8 cellular contexts compared by ENCODE assay signal in the genomic region with DNA sequence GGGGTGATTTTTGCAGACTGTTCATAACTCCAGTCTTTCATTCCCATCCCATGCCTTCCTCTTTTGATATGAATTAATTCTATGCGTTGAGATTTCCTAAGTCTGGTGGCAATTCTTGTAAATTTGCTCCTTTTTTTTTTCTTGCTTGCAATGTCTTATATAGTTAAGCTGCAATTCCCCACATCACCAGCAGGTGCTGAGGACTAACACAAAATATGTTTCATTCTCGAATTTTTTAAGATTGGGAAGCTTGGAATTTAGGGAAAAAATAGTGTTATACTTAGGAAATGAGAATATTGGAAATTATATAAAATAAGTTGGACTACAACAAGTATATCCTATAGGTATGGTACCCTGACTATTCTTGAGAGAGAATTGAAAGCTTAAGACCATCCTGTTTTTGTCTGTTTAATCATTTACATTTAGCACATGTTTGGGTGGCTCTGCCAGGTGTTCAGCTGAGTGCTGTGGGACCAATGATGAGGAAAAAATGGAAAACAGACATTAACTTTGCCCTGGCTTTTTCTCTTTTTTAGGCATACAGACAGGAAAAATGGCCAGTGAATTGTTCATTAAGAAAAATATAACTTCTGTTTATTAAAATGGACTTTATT. TPM values are rescaled to one million over a fixed set of nuclear protein-coding genes. Genes with fewer than 3 reads are reported as not detected.
A peak's percentile ranks its signal among the peaks of the same experiment; 100 is the strongest.
DNase-seq lines count a peak whose midpoint lies in the region; ATAC-seq and TF ChIP-seq lines count a peak whose summit lies in the region.

No MANE protein-coding gene starts in this region.

- H3K27me3 ChIP-seq in mesendoderm (ENCODE audit: insufficient read depth, low read length, poor library complexity): no peaks in the 10 kb centered on the region

- H3K79me2 ChIP-seq in mesendoderm (ENCODE audit: control insufficient read depth, insufficient read depth, low read length): no peaks in the 10 kb centered on the region

- no peak overlapping the region for H4K8ac ChIP-seq in mesendoderm (ENCODE audit: low read depth, low read length)

- no peaks in the 10 kb centered on the region for H3K4me1 Mint-ChIP-seq in Calu3 (ENCODE audit: low read depth, unreplicated experiment)
- no peaks in the 10 kb centered on the region for H3K4me1 Mint-ChIP-seq in activated T-helper 17 cell treated with anti-CD3 and anti-CD28 coated beads, Interleukin-2, amount 50 U/mL, for 72 hours
- no peaks in the 10 kb centered on the region for H3K4me1 Mint-ChIP-seq in stimulated activated naive B cell treated with anti-CD40 and anti-IgM and Interleukin-4, amounts not matched to agents 10 μg/mL and 1 μg/mL and 100 μg/mL, for 72 hours

- no peak overlapping the region for H2BK5ac ChIP-seq in mesendoderm (ENCODE audit: low read length)

- no peak overlapping the region for H2AK5ac ChIP-seq in mesendoderm (ENCODE audit: low read length)

- no peak overlapping the region for H2BK120ac ChIP-seq in mesendoderm (ENCODE audit: low read depth, low read length)

- H3K27ac Mint-ChIP-seq in Calu3 (ENCODE audit: unreplicated experiment): no peak overlapping the region
- no peak overlapping the region for H3K27ac Mint-ChIP-seq in activated T-helper 17 cell treated with anti-CD3 and anti-CD28 coated beads, Interleukin-2, amount 50 U/mL, for 72 hours
- H3K27ac Mint-ChIP-seq in stimulated activated naive B cell treated with anti-CD40 and anti-IgM and Interleukin-4, amounts not matched to agents 10 μg/mL and 1 μg/mL and 100 μg/mL, for 72 hours: no peak overlapping the region

- no peak overlapping the region for H4K5ac ChIP-seq in mesendoderm (ENCODE audit: low read length)

- no peaks in the 10 kb centered on the region for H3K36me3 Mint-ChIP-seq in Calu3 (ENCODE audit: insufficient read depth, unreplicated experiment)
- no peaks in the 10 kb centered on the region for H3K36me3 Mint-ChIP-seq in activated T-helper 17 cell treated with anti-CD3 and anti-CD28 coated beads, Interleukin-2, amount 50 U/mL, for 72 hours (ENCODE audit: low read depth)
- H3K36me3 Mint-ChIP-seq in stimulated activated naive B cell treated with anti-CD40 and anti-IgM and Interleukin-4, amounts not matched to agents 10 μg/mL and 1 μg/mL and 100 μg/mL, for 72 hours: no peaks in the 10 kb centered on the region

- H3K4me3 ChIP-seq in mesendoderm (ENCODE audit: low read length): no peak overlapping the region

- WGBS in mesendoderm (ENCODE audit: extremely low coverage, insufficient coverage, low lambda C conversion rate): no CpG with 5 or more reads among the region's 2 CpGs

- H3K9ac ChIP-seq in mesendoderm (ENCODE audit: low read length): no peak overlapping the region

- no peak overlapping the region for H3K23ac ChIP-seq in mesendoderm (ENCODE audit: low read length)

- BruUV-seq in Calu3 (replicated peaks; lab: Mats Ljungman, UMichigan): no TSS peak

- H3K36me3 ChIP-seq in mesendoderm (ENCODE audit: control insufficient read depth, insufficient read depth, low read length): no peaks in the 10 kb centered on the region

- no peaks in the 10 kb centered on the region for H3K4me1 ChIP-seq in mesendoderm (ENCODE audit: control insufficient read depth, low read depth, low read length)

- no peak overlapping the region for H3K27ac ChIP-seq in mesendoderm (ENCODE audit: low read depth, low read length)

- TF ChIP-seq CTCF in Calu3 (IDR thresholded peaks at IDR 0.05; ENCODE audit: unreplicated experiment): peak; percentile 33

- no peak for ATAC-seq in GM21381 (IDR thresholded peaks at IDR 0.05; ENCODE audit: unreplicated experiment)
- no peak for ATAC-seq in activated T-helper 17 cell treated with anti-CD3 and anti-CD28 coated beads, Interleukin-2, amount 50 U/mL, for 72 hours (replicated peaks)
- no peak for ATAC-seq in stimulated activated naive B cell treated with anti-CD40 and anti-IgM and Interleukin-4, amounts not matched to agents 10 μg/mL and 1 μg/mL and 100 μg/mL, for 72 hours (replicated peaks)

- H3K9me3 Mint-ChIP-seq in Calu3 (ENCODE audit: low read depth, unreplicated experiment): no peaks in the 10 kb centered on the region
- no peaks in the 10 kb centered on the region for H3K9me3 Mint-ChIP-seq in activated T-helper 17 cell treated with anti-CD3 and anti-CD28 coated beads, Interleukin-2, amount 50 U/mL, for 72 hours
- no peaks in the 10 kb centered on the region for H3K9me3 Mint-ChIP-seq in stimulated activated naive B cell treated with anti-CD40 and anti-IgM and Interleukin-4, amounts not matched to agents 10 μg/mL and 1 μg/mL and 100 μg/mL, for 72 hours

- H2BK15ac ChIP-seq in mesendoderm (replicated peaks; ENCODE audit: low read depth): no peak overlapping the region

- peak; percentile 8 for DNase-seq in Calu3
- DNase-seq in H4 (ENCODE audit: low spot score): peak; percentile 3
- peak; percentile 0 to 4 for DNase-seq in activated CD4-positive, alpha-beta T cell treated with anti-CD3 and anti-CD28 coated beads, Interleukin-2, amount 50 U/mL, for 48 hours
- DNase-seq in mesendoderm: peak; percentile 11
- DNase-seq in stimulated activated naive B cell treated with anti-CD40 and anti-IgM and Interleukin-4, amounts not matched to agents 10 μg/mL and 1 μg/mL and 100 μg/mL, for 72 hours: no peak
- DNase-seq in cortex of kidney (lab: John Stamatoyannopoulos, UW): no peak

- no peak overlapping the region for H3K56ac ChIP-seq in mesendoderm (ENCODE audit: low read length)

- CTCF ChIA-PET in Calu3 (lab: Charles Lee): interaction anchor here (0.6 to 0.7 kb wide), 3 partner anchors 484 to 1082 kb away, joined by 3 to 4 read pairs (median 3); no protein-coding TSS in a partner anchor

- intact Hi-C loops in Calu3 (cut with micrococcal nuclease; ENCODE audit: unreplicated experiment): loop anchor here (5.0 kb wide), 1 partner anchor 757 kb away; no protein-coding TSS in a partner anchor

- H3K18ac ChIP-seq in mesendoderm (ENCODE audit: low read length): no peak overlapping the region

- H3K4me2 ChIP-seq in mesendoderm (ENCODE audit: low read length): no peak overlapping the region

- no peaks in the 10 kb centered on the region for H3K27me3 Mint-ChIP-seq in Calu3 (ENCODE audit: unreplicated experiment)
- no peaks in the 10 kb centered on the region for H3K27me3 Mint-ChIP-seq in activated T-helper 17 cell treated with anti-CD3 and anti-CD28 coated beads, Interleukin-2, amount 50 U/mL, for 72 hours
- no peaks in the 10 kb centered on the region for H3K27me3 Mint-ChIP-seq in stimulated activated naive B cell treated with anti-CD40 and anti-IgM and Interleukin-4, amounts not matched to agents 10 μg/mL and 1 μg/mL and 100 μg/mL, for 72 hours

- no peaks in the 10 kb centered on the region for H3K79me1 ChIP-seq in mesendoderm (ENCODE audit: low read length)

- H3K4me3 Mint-ChIP-seq in Calu3 (ENCODE audit: low read depth, unreplicated experiment): no peak overlapping the region
- no peak overlapping the region for H3K4me3 Mint-ChIP-seq in activated T-helper 17 cell treated with anti-CD3 and anti-CD28 coated beads, Interleukin-2, amount 50 U/mL, for 72 hours
- no peak overlapping the region for H3K4me3 Mint-ChIP-seq in stimulated activated naive B cell treated with anti-CD40 and anti-IgM and Interleukin-4, amounts not matched to agents 10 μg/mL and 1 μg/mL and 100 μg/mL, for 72 hours

- no peak overlapping the region for H3K4ac ChIP-seq in mesendoderm (ENCODE audit: low read depth, low read length)

RNA-seq across cellular contexts. Expression of a gene that starts 30.2 kb away (rescaled TPM):
- 0.17 and 0.27 TPM in 2 replicates for total RNA-seq in Calu3 (2022)
- total RNA-seq in H4 (2014; rRNA removed; shearing (Covaris generic)): under 0.01 and 0.10 TPM in 2 replicates
- 1.2 TPM for polyA plus RNA-seq in mesendoderm (2013, experiment 1 of 2)
- polyA plus RNA-seq in mesendoderm (2013, experiment 2 of 2): 1.1 TPM
- under 1 TPM; 0.13 to 0.42 TPM for total RNA-seq in activated T-helper 17 cell treated with anti-CD3 and anti-CD28 coated beads, Interleukin-2, amount 50 U/mL, for 72 hours

Comparison
In these comparisons a context has a peak if more than half of its experiments do, and no peak if none do; other contexts are left out.
1. DNase-seq: peak in Calu3 (single experiment), H4 (single experiment), activated CD4-positive, alpha-beta T cell treated with anti-CD3 and anti-CD28 coated beads, Interleukin-2, amount 50 U/mL, for 48 hours (2 of 2) and mesendoderm (single experiment); none in stimulated activated naive B cell treated with anti-CD40 and anti-IgM and Interleukin-4, amounts not matched to agents 10 μg/mL and 1 μg/mL and 100 μg/mL, for 72 hours (single experiment) and cortex of kidney (single experiment).